9 cellular contexts compared by ENCODE assay signal in genomic region chr20:19903168-19903676, GRCh38.
A peak's percentile ranks its signal among the peaks of the same experiment; 100 is the strongest.
DNase-seq lines count a peak whose midpoint lies in the region; ATAC-seq, FAIRE-seq and TF ChIP-seq lines count a peak whose summit lies in the region.
"Had no signal": no experiment of that assay in that cellular context is flagged by ENCODE, and none has a peak within 500 bp of the region (broad histone marks: within the 10 kb centered on the region; RNA-seq: fewer than 3 reads in every experiment).

No MANE protein-coding gene starts in this region.

- intact Hi-C loops in kidney (cut with DNase I) = no loop called here

- ATAC-seq in HG03354 (IDR thresholded peaks at IDR 0.05; ENCODE audit: poor library complexity, severe bottlenecking, unreplicated experiment) = peak; percentile 70
- ATAC-seq in HG03159 (IDR thresholded peaks at IDR 0.05; ENCODE audit: unreplicated experiment) = no peak

- no peak for TF ChIP-seq POLR2A in GM12892 (IDR thresholded peaks at IDR 0.05; ENCODE audit: low read depth, low read length)

- H3K4me1 Mint-ChIP-seq in type B pancreatic cell (ENCODE audit: unreplicated experiment) = peaks cover 7% of the 10 kb centered on the region
- H3K4me1 Mint-ChIP-seq in glutamatergic neuron (ENCODE audit: low read depth, unreplicated experiment) = no peaks in the 10 kb centered on the region

- H3K27me3 Mint-ChIP-seq in type B pancreatic cell (no peaks in the 10 kb centered on the region), glutamatergic neuron (ENCODE audit: unreplicated experiment) (peaks cover 8% of the 10 kb centered on the region)

- peak; percentile 10 for TF ChIP-seq CTCF in kidney (IDR thresholded peaks at IDR 0.05; ENCODE audit: borderline replicate concordance, extremely low read depth, insufficient read depth)
- no peak for TF ChIP-seq CTCF in type B pancreatic cell (conservative IDR thresholded peaks at IDR 0.05)
- TF ChIP-seq CTCF in glutamatergic neuron (IDR thresholded peaks at IDR 0.05; ENCODE audit: partially characterized antibody, unreplicated experiment) = no peak

- H3K9me3 ChIP-seq in kidney (ENCODE audit: control insufficient read depth in 1 of 2, low read length in 2 of 2) = no peaks in the 10 kb centered on the region

- H3K4me3 ChIP-seq in kidney (ENCODE audit: low read length in 2 of 2) = no peak overlapping the region
- H3K4me3 ChIP-seq: SK-N-MC had no signal

- no peak overlapping the region for H3K27ac Mint-ChIP-seq in type B pancreatic cell
- no peak overlapping the region for H3K27ac Mint-ChIP-seq in glutamatergic neuron (ENCODE audit: unreplicated experiment)

- H3K27ac ChIP-seq in kidney (ENCODE audit: low read depth in 2 of 2, low read length in 2 of 2) = peak overlapping the region in 1 of 2 donors; percentile 23
- H3K27ac ChIP-seq: SK-N-MC had no signal

- FAIRE-seq in GM12892 (lab: Jason Lieb, UNC) (peak; percentile 84), kidney (lab: Jason Lieb, UNC) (no peak)

- no peak overlapping the region for H3K4me3 Mint-ChIP-seq in type B pancreatic cell
- no peak overlapping the region for H3K4me3 Mint-ChIP-seq in glutamatergic neuron (ENCODE audit: unreplicated experiment)

- H3K9ac ChIP-seq in kidney (ENCODE audit: low read length in 2 of 2) = no peak overlapping the region

- H3K36me3 Mint-ChIP-seq in type B pancreatic cell = peaks cover 32% of the 10 kb centered on the region
- peaks cover 29% of the 10 kb centered on the region for H3K36me3 Mint-ChIP-seq in glutamatergic neuron (ENCODE audit: unreplicated experiment)

- peaks cover 6 to 7% of the 10 kb centered on the region in 2 donors for H3K4me1 ChIP-seq in kidney (ENCODE audit: control insufficient read depth in 1 of 2, insufficient read depth in 1 of 2, low read depth in 1 of 2, low read length in 2 of 2)

- peak; percentile 43 for DNase-seq in GM12892 (ENCODE audit: insufficient read length)
- DNase-seq in SHP77 (lab: John Stamatoyannopoulos, UW) = peak; percentile 36 to 62
- DNase-seq in kidney = no peak
- DNase-seq in type B pancreatic cell (ENCODE audit: extremely low spot score, unreplicated experiment) = no peak
- DNase-seq in activated CD4-positive, CD25-positive, alpha-beta regulatory T cell (lab: John Stamatoyannopoulos, UW) = no peak
- no peak for DNase-seq in glutamatergic neuron

- H3K36me3 ChIP-seq in kidney (ENCODE audit: control insufficient read depth in 1 of 2, insufficient read depth in 2 of 2, low read length in 2 of 2) = peaks cover 0 to 3% of the 10 kb centered on the region in 2 donors

- H3K9me3 Mint-ChIP-seq in type B pancreatic cell (peaks cover 16% of the 10 kb centered on the region), glutamatergic neuron (ENCODE audit: unreplicated experiment) (peaks cover 10% of the 10 kb centered on the region)

Comparison
In these comparisons a context has a peak if more than half of its experiments do, and no peak if none do; other contexts are left out.
1. DNase-seq: peak in GM12892 (single experiment) and SHP77 (2 of 2); none in kidney (single experiment), type B pancreatic cell (single experiment), activated CD4-positive, CD25-positive, alpha-beta regulatory T cell (0 of 4) and glutamatergic neuron (single experiment).